Comparison of ENCODE assay signal across 8 cellular contexts in the genomic region with DNA sequence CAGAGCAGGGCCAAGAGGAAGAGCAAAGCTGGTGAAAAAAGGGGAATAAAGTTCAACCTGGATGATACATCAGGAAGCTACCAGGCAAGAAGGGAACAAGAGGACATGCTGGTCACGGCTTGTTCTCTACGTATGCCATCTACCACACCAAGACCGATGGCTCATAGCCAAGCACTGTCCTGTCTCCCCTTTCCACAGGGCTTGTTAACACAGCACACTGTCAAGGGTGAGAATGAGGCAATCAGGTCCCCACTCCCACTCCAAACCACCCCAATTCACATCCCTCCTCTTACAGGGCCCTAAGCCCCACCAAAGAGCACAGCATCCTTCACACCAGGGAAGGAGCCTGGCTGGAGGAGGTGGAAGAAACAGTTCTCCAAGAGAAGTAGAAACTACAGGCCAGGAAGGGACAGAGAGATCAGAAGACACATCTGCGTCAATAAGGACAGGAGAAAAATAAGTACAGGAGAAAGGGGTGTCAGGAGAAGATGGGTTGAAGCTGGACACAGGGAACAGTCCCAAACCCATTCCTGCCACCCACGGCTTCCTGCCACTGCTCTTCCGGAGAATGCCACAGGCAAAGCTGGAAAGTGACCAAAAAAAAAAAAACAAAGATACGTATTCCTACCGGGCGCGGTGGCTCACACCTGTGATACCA. TPM values are rescaled to one million over a fixed set of nuclear protein-coding genes. Genes with fewer than 3 reads are reported as not detected.
DNase-seq lines count a peak whose midpoint lies in the region; ATAC-seq and TF ChIP-seq lines count a peak whose summit lies in the region.

No MANE protein-coding gene starts in this region.

- BruUV-seq in PC-3 (replicated peaks; lab: Mats Ljungman, UMichigan): no TSS peak

- peak overlapping the region; percentile 88 for H3K4me2 ChIP-seq in PC-3 (ENCODE audit: low read length)

- 66 to 75% methylated on average over 10 of the region's 10 CpGs for WGBS in ectodermal cell, 2 experiments

- H3K79me2 ChIP-seq in PC-3 (ENCODE audit: low read length): peaks cover 52% of the 10 kb centered on the region

- no peak overlapping the region for H2AFZ ChIP-seq in PC-3 (ENCODE audit: low read length)
- H2AFZ ChIP-seq in neuron (ENCODE audit: low read depth, low read length): no peak overlapping the region

- peak overlapping the region; percentile 35; the same call in 1 of the 2 replicates for H3K4me3 ChIP-seq in PC-3 (ENCODE audit: low read length)
- H3K4me3 ChIP-seq in ectodermal cell (ENCODE audit: insufficient read depth, low read depth, low read length): peak overlapping the region; percentile 64
- H3K4me3 ChIP-seq in neuron (ENCODE audit: low read length): peak overlapping the region; percentile 40

- POLR2A ChIA-PET in PC-3 (lab: Charles Lee; ENCODE audit: unreplicated experiment): interaction anchor here (0.6 to 1.3 kb wide), 5 partner anchors 10 to 46 kb away, joined by 3 to 4 read pairs (median 4); a partner anchor contains a TSS

- ATAC-seq in PC-3 (no peak), HG03439 (IDR thresholded peaks at IDR 0.05; ENCODE audit: unreplicated experiment) (no peak), GM21447 (IDR thresholded peaks at IDR 0.05; ENCODE audit: unreplicated experiment) (no peak)

- intact Hi-C loops in PC-3 (cut with micrococcal nuclease): loop anchor here (5.0 kb wide), 2 partner anchors 91 to 166 kb away; a partner anchor contains a TSS

- no peak for TF ChIP-seq CTCF in PC-3 (conservative IDR thresholded peaks at IDR 0.05; ENCODE audit: low read depth, low read length)

- H3K9me2 ChIP-seq in PC-3 (replicated peaks; ENCODE audit: low read length): no peaks in the 10 kb centered on the region

- CTCF ChIA-PET in PC-3 (lab: Charles Lee): interaction anchor here (0.6 to 0.9 kb wide), 3 partner anchors 29 to 81 kb away, joined by 3 to 4 read pairs (median 3); no protein-coding TSS in a partner anchor

- DNase-seq in CD1c-positive myeloid dendritic cell (ENCODE audit: extremely low spot score) (peak; percentile 65), PC-3 (peak; percentile 60), NCI-H1417 treated with DMSO at 0.1 percent for 48 hours (lab: John Stamatoyannopoulos, UW) (no peak), NCI-H510A treated with DMSO at 0.1 percent for 48 hours (lab: John Stamatoyannopoulos, UW) (no peak)

- H3K9ac ChIP-seq in PC-3 (ENCODE audit: low read length): peak overlapping the region; percentile 89

- peaks cover 6% of the 10 kb centered on the region; the same call in 1 of the 2 replicates for H4K20me1 ChIP-seq in PC-3 (ENCODE audit: low read length)

- H3K36me3 ChIP-seq in PC-3 (ENCODE audit: low read depth, low read length): peaks cover 16% of the 10 kb centered on the region; the same call in 1 of the 2 replicates
- peaks cover 12% of the 10 kb centered on the region for H3K36me3 ChIP-seq in ectodermal cell (ENCODE audit: control insufficient read depth, insufficient read depth, low read length)
- peaks cover 14% of the 10 kb centered on the region for H3K36me3 ChIP-seq in neuron (ENCODE audit: insufficient read depth, low read length)

- peaks cover 9% of the 10 kb centered on the region for H3F3A ChIP-seq in PC-3 (ENCODE audit: low read length, unreplicated experiment)

- H3K4me1 ChIP-seq in PC-3 (ENCODE audit: insufficient read depth, low read length) (peaks cover 44% of the 10 kb centered on the region), ectodermal cell (ENCODE audit: control insufficient read depth, insufficient read depth, low read length) (peaks cover 46% of the 10 kb centered on the region), neuron (ENCODE audit: insufficient read depth, low read length) (peaks cover 51% of the 10 kb centered on the region)

- H3K9me3 ChIP-seq in PC-3 (ENCODE audit: low read length): no peaks in the 10 kb centered on the region
- no peaks in the 10 kb centered on the region for H3K9me3 ChIP-seq in ectodermal cell (ENCODE audit: control insufficient read depth, low read length)
- H3K9me3 ChIP-seq in neuron (ENCODE audit: low read length): no peaks in the 10 kb centered on the region

- peak overlapping the region; percentile 96 for H3K27ac ChIP-seq in PC-3 (ENCODE audit: low read length)
- peak overlapping the region; percentile 93 for H3K27ac ChIP-seq in ectodermal cell (ENCODE audit: insufficient read depth, low read depth, low read length, poor library complexity, severe bottlenecking)

- H3K27me3 ChIP-seq in PC-3 (ENCODE audit: low read length): no peaks in the 10 kb centered on the region
- H3K27me3 ChIP-seq in ectodermal cell (ENCODE audit: control insufficient read depth, insufficient read depth, low read length, poor library complexity, severe bottlenecking): no peaks in the 10 kb centered on the region
- no peaks in the 10 kb centered on the region for H3K27me3 ChIP-seq in neuron (ENCODE audit: insufficient read depth, low read length)

RNA-seq across cellular contexts. Expression of a gene that starts 0.9 kb away (rescaled TPM):
- 106 and 107 TPM in 2 replicates for total RNA-seq in PC-3 (2014; rRNA removed)
- polyA plus RNA-seq in ectodermal cell (2013, experiment 1 of 4): 185 TPM
- 176 TPM for polyA plus RNA-seq in ectodermal cell (2013, experiment 2 of 4)
- polyA plus RNA-seq in ectodermal cell (2013, experiment 3 of 4): 110 TPM
- 131 TPM for polyA plus RNA-seq in ectodermal cell (2013, experiment 4 of 4)

RNA-seq across cellular contexts. Expression of a gene that starts 3.0 kb away (rescaled TPM):
- total RNA-seq in PC-3 (2014; rRNA removed): 330 and 390 TPM in 2 replicates
- polyA plus RNA-seq in ectodermal cell (2013, experiment 1 of 4): 267 TPM
- 261 TPM for polyA plus RNA-seq in ectodermal cell (2013, experiment 2 of 4)
- polyA plus RNA-seq in ectodermal cell (2013, experiment 3 of 4): 286 TPM
- 304 TPM for polyA plus RNA-seq in ectodermal cell (2013, experiment 4 of 4)

RNA-seq across cellular contexts. Expression of a gene that starts 9.9 kb away (rescaled TPM):
- 41.7 and 43.3 TPM in 2 replicates for total RNA-seq in PC-3 (2014; rRNA removed)
- polyA plus RNA-seq in ectodermal cell (2013, experiment 1 of 4): 64.5 TPM
- polyA plus RNA-seq in ectodermal cell (2013, experiment 2 of 4): 69.0 TPM
- polyA plus RNA-seq in ectodermal cell (2013, experiment 3 of 4): 48.8 TPM
- 49.3 TPM for polyA plus RNA-seq in ectodermal cell (2013, experiment 4 of 4)

RNA-seq across cellular contexts. Expression of a gene that starts 11.7 kb away (rescaled TPM):
- total RNA-seq in PC-3 (2014; rRNA removed): 58.5 and 84.0 TPM in 2 replicates
- 59.1 TPM for polyA plus RNA-seq in ectodermal cell (2013, experiment 1 of 4)
- polyA plus RNA-seq in ectodermal cell (2013, experiment 2 of 4): 69.3 TPM
- 50.1 TPM for polyA plus RNA-seq in ectodermal cell (2013, experiment 3 of 4)
- 56.7 TPM for polyA plus RNA-seq in ectodermal cell (2013, experiment 4 of 4)

RNA-seq across cellular contexts. Expression of a gene that starts 15.6 kb away (rescaled TPM):
- 35.4 and 43.1 TPM in 2 replicates for total RNA-seq in PC-3 (2014; rRNA removed)
- polyA plus RNA-seq in ectodermal cell (2013, experiment 1 of 4): 79.7 TPM
- polyA plus RNA-seq in ectodermal cell (2013, experiment 2 of 4): 98.5 TPM
- 57.5 TPM for polyA plus RNA-seq in ectodermal cell (2013, experiment 3 of 4)
- polyA plus RNA-seq in ectodermal cell (2013, experiment 4 of 4): 67.6 TPM

Comparison
In these comparisons a context has a peak if more than half of its experiments do, and no peak if none do; other contexts are left out.
1. DNase-seq: peak in CD1c-positive myeloid dendritic cell (single experiment) and PC-3 (single experiment); none in NCI-H1417 treated with DMSO at 0.1 percent for 48 hours (single experiment) and NCI-H510A treated with DMSO at 0.1 percent for 48 hours (single experiment).
2. Peak in every context shown above with its lines, with median percentiles within 50 percentile points of each other: H3K4me3 ChIP-seq.